1 cellular context compared by ENCODE assay signal in genomic region chr4:5036239-5036638, GRCh38.
A peak's percentile ranks its signal among the peaks of the same experiment; 100 is the strongest.
TF ChIP-seq lines count a peak whose summit lies in the region.

No MANE protein-coding gene starts in this region.

TF ChIP-seq in K562, 482 proteins besides CTCF, POLR2A, EP300 and RAD21 (continued from another document and continues in another):
- no peak for TF ChIP-seq RERE (CRISPR knock-in tag; IDR thresholded peaks at IDR 0.05; ENCODE audit: borderline replicate concordance)
- peak; percentile 57; the same call in 1 of the 2 replicates for TF ChIP-seq ATF7 (IDR thresholded peaks at IDR 0.05)
- TF ChIP-seq ARHGAP35 (IDR thresholded peaks at IDR 0.05; ENCODE audit: partially characterized antibody) = no peak
- no peak for TF ChIP-seq SIRT6 (IDR thresholded peaks at IDR 0.05; ENCODE audit: low read depth, low read length)
- TF ChIP-seq SAFB2 (IDR thresholded peaks at IDR 0.05; ENCODE audit: borderline replicate concordance, low read depth, low read length, severe bottlenecking) = no peak
- no peak for TF ChIP-seq CTCFL (IDR thresholded peaks at IDR 0.05; ENCODE audit: borderline replicate concordance, insufficient read depth, low read depth, low read length, poor library complexity, severe bottlenecking)
- peak; percentile 95 for TF ChIP-seq CBFA2T3 (IDR thresholded peaks at IDR 0.05)
- TF ChIP-seq PTBP1 (IDR thresholded peaks at IDR 0.05; ENCODE audit: low read depth, low read length) = no peak
- no peak for TF ChIP-seq ZZZ3 (IDR thresholded peaks at IDR 0.05)
- TF ChIP-seq NELFE (IDR thresholded peaks at IDR 0.05; ENCODE audit: insufficient read depth, insufficient read length) = no peak
- TF ChIP-seq KDM1A (IDR thresholded peaks at IDR 0.05) = peak; percentile 80 to 82
- no peak for TF ChIP-seq ZNF449 (CRISPR knock-in tag; IDR thresholded peaks at IDR 0.05)
- TF ChIP-seq ZNF224 (CRISPR knock-in tag; IDR thresholded peaks at IDR 0.05) = no peak
- peak; percentile 70; the same call in 1 of the 2 replicates for TF ChIP-seq FOXM1 (IDR thresholded peaks at IDR 0.05; ENCODE audit: low read depth)
- no peak for TF ChIP-seq FOXM1 (CRISPR knock-in tag; IDR thresholded peaks at IDR 0.05; ENCODE audit: low read depth)
- no peak for TF ChIP-seq HINFP (tag; conservative IDR thresholded peaks at IDR 0.05; ENCODE audit: low read depth)
- TF ChIP-seq TEAD4 (IDR thresholded peaks at IDR 0.05; ENCODE audit: low read length) = peak; percentile 94
- TF ChIP-seq TEAD4 (CRISPR knock-in tag; IDR thresholded peaks at IDR 0.05; ENCODE audit: borderline replicate concordance) = no peak
- TF ChIP-seq ZNF311 (CRISPR knock-in tag; IDR thresholded peaks at IDR 0.05) = no peak
- TF ChIP-seq ZNF253 (CRISPR knock-in tag; conservative IDR thresholded peaks at IDR 0.05) = no peak
- no peak for TF ChIP-seq PHF8 (IDR thresholded peaks at IDR 0.05; ENCODE audit: borderline replicate concordance, low read length)
- TF ChIP-seq, protein P1, sequence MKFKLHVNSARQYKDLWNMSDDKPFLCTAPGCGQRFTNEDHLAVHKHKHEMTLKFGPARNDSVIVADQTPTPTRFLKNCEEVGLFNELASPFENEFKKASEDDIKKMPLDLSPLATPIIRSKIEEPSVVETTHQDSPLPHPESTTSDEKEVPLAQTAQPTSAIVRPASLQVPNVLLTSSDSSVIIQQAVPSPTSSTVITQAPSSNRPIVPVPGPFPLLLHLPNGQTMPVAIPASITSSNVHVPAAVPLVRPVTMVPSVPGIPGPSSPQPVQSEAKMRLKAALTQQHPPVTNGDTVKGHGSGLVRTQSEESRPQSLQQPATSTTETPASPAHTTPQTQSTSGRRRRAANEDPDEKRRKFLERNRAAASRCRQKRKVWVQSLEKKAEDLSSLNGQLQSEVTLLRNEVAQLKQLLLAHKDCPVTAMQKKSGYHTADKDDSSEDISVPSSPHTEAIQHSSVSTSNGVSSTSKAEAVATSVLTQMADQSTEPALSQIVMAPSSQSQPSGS (CRISPR knock-in tag; IDR thresholded peaks at IDR 0.05) = no peak
- no peak for TF ChIP-seq YBX1 (IDR thresholded peaks at IDR 0.05)
- no peak for TF ChIP-seq PTRF (tag; IDR thresholded peaks at IDR 0.05)
- TF ChIP-seq ILF3 (IDR thresholded peaks at IDR 0.05; ENCODE audit: borderline replicate concordance) = no peak
- TF ChIP-seq FOXP1 (CRISPR knock-in tag; IDR thresholded peaks at IDR 0.05) = no peak
- TF ChIP-seq, protein P2, sequence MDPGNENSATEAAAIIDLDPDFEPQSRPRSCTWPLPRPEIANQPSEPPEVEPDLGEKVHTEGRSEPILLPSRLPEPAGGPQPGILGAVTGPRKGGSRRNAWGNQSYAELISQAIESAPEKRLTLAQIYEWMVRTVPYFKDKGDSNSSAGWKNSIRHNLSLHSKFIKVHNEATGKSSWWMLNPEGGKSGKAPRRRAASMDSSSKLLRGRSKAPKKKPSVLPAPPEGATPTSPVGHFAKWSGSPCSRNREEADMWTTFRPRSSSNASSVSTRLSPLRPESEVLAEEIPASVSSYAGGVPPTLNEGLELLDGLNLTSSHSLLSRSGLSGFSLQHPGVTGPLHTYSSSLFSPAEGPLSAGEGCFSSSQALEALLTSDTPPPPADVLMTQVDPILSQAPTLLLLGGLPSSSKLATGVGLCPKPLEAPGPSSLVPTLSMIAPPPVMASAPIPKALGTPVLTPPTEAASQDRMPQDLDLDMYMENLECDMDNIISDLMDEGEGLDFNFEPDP (CRISPR knock-in tag; IDR thresholded peaks at IDR 0.05) = no peak
- no peak for TF ChIP-seq KLF10 (CRISPR knock-in tag; IDR thresholded peaks at IDR 0.05)
- no peak for TF ChIP-seq POLR2AphosphoS2 (IDR thresholded peaks at IDR 0.05; ENCODE audit: low read length)
- TF ChIP-seq ZNF212 (CRISPR knock-in tag; IDR thresholded peaks at IDR 0.05) = no peak
- TF ChIP-seq ZNF232 (CRISPR knock-in tag; IDR thresholded peaks at IDR 0.05) = no peak
- no peak for TF ChIP-seq CSDE1 (IDR thresholded peaks at IDR 0.05)
- TF ChIP-seq ARNT (IDR thresholded peaks at IDR 0.05) = peak in 1 of 2 experiments; percentile 31; a peak in 1 of 4 replicates
- TF ChIP-seq ZNF785 (CRISPR knock-in tag; IDR thresholded peaks at IDR 0.05) = no peak
- no peak for TF ChIP-seq MECOM (CRISPR knock-in tag; IDR thresholded peaks at IDR 0.05)
- no peak for TF ChIP-seq BRF2 (IDR thresholded peaks at IDR 0.05; ENCODE audit: borderline replicate concordance, insufficient read depth, insufficient read length)
- no peak for TF ChIP-seq PRPF4 (IDR thresholded peaks at IDR 0.05; ENCODE audit: insufficient read depth, low read depth, low read length, poor library complexity, severe bottlenecking)
- TF ChIP-seq ZNF143 (CRISPR knock-in tag; IDR thresholded peaks at IDR 0.05) = no peak
- no peak for TF ChIP-seq BRD9 (IDR thresholded peaks at IDR 0.05; ENCODE audit: low read depth, partially characterized antibody)
- TF ChIP-seq LARP7 (IDR thresholded peaks at IDR 0.05) = no peak
- no peak for TF ChIP-seq CREB5 (CRISPR knock-in tag; IDR thresholded peaks at IDR 0.05)
- TF ChIP-seq PHF21A (IDR thresholded peaks at IDR 0.05; ENCODE audit: borderline replicate concordance, low read depth) = no peak
- no peak for TF ChIP-seq HMG20B (CRISPR knock-in tag; IDR thresholded peaks at IDR 0.05)
- TF ChIP-seq SMARCB1 (IDR thresholded peaks at IDR 0.05; ENCODE audit: insufficient read length, low read depth) = no peak
- no peak for TF ChIP-seq ZNF24 (IDR thresholded peaks at IDR 0.05)
- TF ChIP-seq PHB2 (IDR thresholded peaks at IDR 0.05; ENCODE audit: low read depth) = peak; percentile 43; the same call in 1 of the 2 replicates
- no peak for TF ChIP-seq DACH1 (IDR thresholded peaks at IDR 0.05; ENCODE audit: partially characterized antibody)
- peak; percentile 83 for TF ChIP-seq NCOR1 (IDR thresholded peaks at IDR 0.05)
- TF ChIP-seq FOXJ3 (CRISPR knock-in tag; IDR thresholded peaks at IDR 0.05) = no peak
- no peak for TF ChIP-seq TCF7 (IDR thresholded peaks at IDR 0.05; ENCODE audit: borderline replicate concordance)
- no peak for TF ChIP-seq MEF2A (IDR thresholded peaks at IDR 0.05; ENCODE audit: control insufficient read depth, low read depth, low read length)
- no peak for TF ChIP-seq SRF (CRISPR knock-in tag; IDR thresholded peaks at IDR 0.05)
- TF ChIP-seq BCOR (IDR thresholded peaks at IDR 0.05) = no peak
- peak; percentile 55 for TF ChIP-seq TAF9B (IDR thresholded peaks at IDR 0.05; ENCODE audit: partially characterized antibody)
- TF ChIP-seq CBX8 (IDR thresholded peaks at IDR 0.05; ENCODE audit: borderline replicate concordance, extremely low read depth, low read depth, low read length, poor library complexity, severe bottlenecking) = no peak
- TF ChIP-seq ZNF668 (CRISPR knock-in tag; IDR thresholded peaks at IDR 0.05) = no peak
